In the genomic region with DNA sequence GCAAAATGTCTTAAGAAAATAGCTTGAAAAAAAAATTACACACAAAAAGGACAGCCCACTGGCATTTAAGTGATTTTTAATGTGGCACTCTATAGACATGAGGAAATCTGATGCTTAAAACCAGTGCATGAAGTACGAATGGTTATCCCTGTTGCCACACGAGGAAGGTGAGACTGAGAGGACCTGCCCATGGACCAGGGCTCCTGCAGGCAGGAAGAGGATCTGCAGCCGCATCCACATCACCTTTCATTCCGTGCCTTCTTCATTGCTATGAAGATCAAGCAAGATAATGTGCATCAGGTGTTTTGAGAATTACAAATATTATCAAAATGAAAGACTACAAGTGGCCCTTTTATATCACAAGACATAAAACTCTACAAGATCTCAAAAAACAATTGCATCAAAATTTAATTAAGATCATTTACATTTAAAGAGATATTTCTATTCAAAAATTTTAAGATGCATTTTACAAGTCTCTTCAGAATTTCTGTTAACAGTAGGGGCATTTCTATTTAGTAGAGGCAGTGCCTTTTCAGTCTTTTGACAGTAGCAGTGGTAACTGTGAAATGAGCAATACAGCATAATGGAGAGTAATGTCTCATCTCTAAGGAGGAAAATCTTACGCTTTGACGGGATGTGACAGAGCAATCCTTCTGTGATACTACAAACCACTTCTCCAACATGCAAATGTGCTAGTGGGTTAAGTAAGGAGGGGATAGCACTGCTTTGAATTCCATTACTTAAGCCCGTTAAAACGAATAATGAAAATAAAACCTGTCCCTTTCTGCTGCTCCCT, we compare ENCODE assay signal across 19 cellular contexts.
A peak's percentile ranks its signal among the peaks of the same experiment; 100 is the strongest.
DNase-seq lines count a peak whose midpoint lies in the region; ATAC-seq, FAIRE-seq and TF ChIP-seq lines count a peak whose summit lies in the region.
"Had no signal": no experiment of that assay in that cellular context is flagged by ENCODE, and none has a peak within 500 bp of the region (broad histone marks: within the 10 kb centered on the region; RNA-seq: fewer than 3 reads in every experiment).

No MANE protein-coding gene starts in this region.

- H3K9me3 Mint-ChIP-seq in glutamatergic neuron (ENCODE audit: unreplicated experiment): peaks cover 5% of the 10 kb centered on the region

- H3K27me3 ChIP-seq in PC-9 (ENCODE audit: insufficient read depth, low read depth): peaks cover 49% of the 10 kb centered on the region
- H3K27me3 ChIP-seq: ovary had no signal

- TF ChIP-seq POLR2A in A549 (IDR thresholded peaks at IDR 0.05; ENCODE audit: low read length): no peak

- H3K9me2 ChIP-seq in PC-9 (ENCODE audit: insufficient read depth): no peaks in the 10 kb centered on the region

- BruUV-seq in PC-9 (replicated peaks; lab: Mats Ljungman, UMichigan): no TSS peak

- intact Hi-C loops in PC-9 (cut with micrococcal nuclease; ENCODE audit: unreplicated experiment): no loop called here

- 22% methylated on average over 8 of the region's 8 CpGs for WGBS in A549 (ENCODE audit: missing lambda C conversion rate)

- TF ChIP-seq EP300 in A549 (IDR thresholded peaks at IDR 0.05): no peak

- H3K4me1 Mint-ChIP-seq in glutamatergic neuron (ENCODE audit: low read depth, unreplicated experiment) (peaks cover 21% of the 10 kb centered on the region), T-helper 17 cell (no peaks in the 10 kb centered on the region)

- TF ChIP-seq CTCF in A549 (IDR thresholded peaks at IDR 0.05): no peak
- 0 out of 2 replicates have a peak, but pooled peaks have one; percentile 5 for TF ChIP-seq CTCF in GM12874 (IDR thresholded peaks at IDR 0.05; ENCODE audit: insufficient read depth, low read depth, low read length)
- peak; percentile 24 for TF ChIP-seq CTCF in PC-9 (conservative IDR thresholded peaks at IDR 0.05)
- TF ChIP-seq CTCF in glutamatergic neuron (IDR thresholded peaks at IDR 0.05; ENCODE audit: partially characterized antibody, unreplicated experiment): peak; percentile 38

- no peak overlapping the region for H3K27ac ChIP-seq in A549
- H3K27ac ChIP-seq in PC-9: no peak overlapping the region
- H3K27ac ChIP-seq: left lung, ovary had no signal

- DNase-seq in A549 (ENCODE audit: low read depth in 1 of 2, low spot score in 1 of 2) (peak; percentile 21 to 23), PC-9 (no peak), glutamatergic neuron (no peak), midbrain (lab: John Stamatoyannopoulos, UW) (no peak), T-helper 17 cell (no peak)
- DNase-seq: activated CD4-positive, alpha-beta T cell treated with anti-CD3 and anti-CD28 coated beads for 1 hour; activated gamma-delta T cell; amygdala; foreskin fibroblast; GOT3; left lung; NCI-H1417 treated with DMSO at 0.1 percent for 48 hours; NCI-H2227 treated with DMSO at 0.1 percent for 48 hours; ovary; substantia nigra; T-helper 9 cell had no signal

- H3K36me3 Mint-ChIP-seq in glutamatergic neuron (ENCODE audit: unreplicated experiment): no peaks in the 10 kb centered on the region
- H3K36me3 Mint-ChIP-seq in T-helper 17 cell (ENCODE audit: low read depth): no peaks in the 10 kb centered on the region

- no peaks in the 10 kb centered on the region for H3K4me1 ChIP-seq in A549
- no peaks in the 10 kb centered on the region for H3K4me1 ChIP-seq in PC-9 (replicated peaks; ENCODE audit: insufficient read depth)
- H3K4me1 ChIP-seq: left lung had no signal

- H2AFZ ChIP-seq in PC-9: no peak overlapping the region

- peak; percentile 65 to 79; a peak in 4 of 6 replicates for ATAC-seq in A549
- ATAC-seq in T-helper 17 cell: no peak
- ATAC-seq in HG03280 (IDR thresholded peaks at IDR 0.05; ENCODE audit: unreplicated experiment): no peak
- ATAC-seq in HG02623 (IDR thresholded peaks at IDR 0.05; ENCODE audit: unreplicated experiment): no peak
- ATAC-seq: left lung had no signal

- H3K27ac Mint-ChIP-seq in glutamatergic neuron (ENCODE audit: unreplicated experiment) (no peak overlapping the region), T-helper 17 cell (no peak overlapping the region)

- H3K4me3 ChIP-seq in A549 (no peak overlapping the region), PC-9 (no peak overlapping the region)
- H3K4me3 ChIP-seq: left lung, ovary had no signal

- POLR2A ChIA-PET in A549 (lab: Yijun Ruan, JAX) (no interaction called here), PC-9 (lab: Charles Lee; ENCODE audit: unreplicated experiment) (no interaction called here)

- CTCF ChIA-PET in A549 (lab: Yijun Ruan, JAX): no interaction called here
- CTCF ChIA-PET in PC-9 (lab: Charles Lee): no interaction called here

- H3K79me2 ChIP-seq in PC-9 (ENCODE audit: low read depth): no peaks in the 10 kb centered on the region

- H3K27me3 Mint-ChIP-seq in glutamatergic neuron (ENCODE audit: unreplicated experiment): peaks cover 5% of the 10 kb centered on the region
- peaks cover 4% of the 10 kb centered on the region for H3K27me3 Mint-ChIP-seq in T-helper 17 cell

- FAIRE-seq in A549 (lab: Jason Lieb, UNC): no peak

- H3K4me2 ChIP-seq in A549 (no peak overlapping the region), PC-9 (no peak overlapping the region)

- no peaks in the 10 kb centered on the region for H4K20me1 ChIP-seq in PC-9 (ENCODE audit: insufficient read depth)

- H3K4me3 Mint-ChIP-seq in glutamatergic neuron (ENCODE audit: unreplicated experiment): no peak overlapping the region
- H3K4me3 Mint-ChIP-seq in T-helper 17 cell: no peak overlapping the region

- TF ChIP-seq RAD21 in A549 (conservative IDR thresholded peaks at IDR 0.05 in 1 of 2, IDR thresholded peaks at IDR 0.05 in 1 of 2): no peak

- H3K9me3 ChIP-seq in A549: no peaks in the 10 kb centered on the region
- no peaks in the 10 kb centered on the region for H3K9me3 ChIP-seq in PC-9 (ENCODE audit: insufficient read depth, low read depth)
- H3K9me3 ChIP-seq in T-helper 17 cell (ENCODE audit: control insufficient read depth, low read length, poor library complexity, severe bottlenecking): no peaks in the 10 kb centered on the region
- H3K9me3 ChIP-seq: left lung, ovary had no signal

- H3K36me3 ChIP-seq in PC-9 (ENCODE audit: low read depth): no peaks in the 10 kb centered on the region
- H3K36me3 ChIP-seq: left lung, ovary had no signal

- no peaks in the 10 kb centered on the region for H3F3A ChIP-seq in PC-9 (ENCODE audit: insufficient read depth, low read depth)

TF ChIP-seq in A549, 52 proteins besides CTCF, POLR2A, EP300 and RAD21:
- TF ChIP-seq, protein P1, sequence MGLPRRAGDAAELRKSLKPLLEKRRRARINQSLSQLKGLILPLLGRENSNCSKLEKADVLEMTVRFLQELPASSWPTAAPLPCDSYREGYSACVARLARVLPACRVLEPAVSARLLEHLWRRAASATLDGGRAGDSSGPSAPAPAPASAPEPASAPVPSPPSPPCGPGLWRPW (IDR thresholded peaks at IDR 0.05): no peak
- no peak for TF ChIP-seq FOXS1 (CRISPR knock-in tag; IDR thresholded peaks at IDR 0.05)
- TF ChIP-seq ESRRA (IDR thresholded peaks at IDR 0.05; ENCODE audit: borderline replicate concordance, low read length): no peak
- no peak for TF ChIP-seq TFCP2L1 (CRISPR knock-in tag; IDR thresholded peaks at IDR 0.05)
- no peak for TF ChIP-seq BCL3 (IDR thresholded peaks at IDR 0.05)
- TF ChIP-seq FOSB (CRISPR knock-in tag; IDR thresholded peaks at IDR 0.05): no peak
- TF ChIP-seq RCOR1 (IDR thresholded peaks at IDR 0.05; ENCODE audit: low read depth, low read length): no peak

Comparison
In these comparisons a context has a peak if more than half of its experiments do, and no peak if none do; other contexts are left out.
1. ATAC-seq: peak in A549 (2 of 2); none in T-helper 17 cell (single experiment), HG03280 (single experiment) and HG02623 (single experiment).
2. DNase-seq: peak in A549 (2 of 2); none in PC-9 (0 of 2), glutamatergic neuron (single experiment), midbrain (single experiment) and T-helper 17 cell (0 of 3).